In genomic region chr2:234463626-234464290, GRCh38 we compare ENCODE assay signal across 8 cellular contexts. TPM values are rescaled to one million over a fixed set of nuclear protein-coding genes. Genes with fewer than 3 reads are reported as not detected.
DNase-seq lines count a peak whose midpoint lies in the region; ATAC-seq lines count a peak whose summit lies in the region.

No MANE protein-coding gene starts in this region.

- H3K4me3 Mint-ChIP-seq in activated naive CD8-positive, alpha-beta T cell treated with anti-CD3 and anti-CD28 coated beads, Interleukin-2, amount 50 U/mL, for 24 hours = peak overlapping the region; percentile 66

- H3K27ac Mint-ChIP-seq in activated naive CD8-positive, alpha-beta T cell treated with anti-CD3 and anti-CD28 coated beads, Interleukin-2, amount 50 U/mL, for 24 hours = peak overlapping the region; percentile 76

- ATAC-seq in activated naive CD8-positive, alpha-beta T cell treated with anti-CD3 and anti-CD28 coated beads, Interleukin-2, amount 50 U/mL, for 24 hours = peak; percentile 78
- ATAC-seq in HG03196 (IDR thresholded peaks at IDR 0.05; ENCODE audit: unreplicated experiment) = no peak

- H3K36me3 Mint-ChIP-seq in activated naive CD8-positive, alpha-beta T cell treated with anti-CD3 and anti-CD28 coated beads, Interleukin-2, amount 50 U/mL, for 24 hours (ENCODE audit: low read depth) = no peaks in the 10 kb centered on the region

- H3K4me1 Mint-ChIP-seq in activated naive CD8-positive, alpha-beta T cell treated with anti-CD3 and anti-CD28 coated beads, Interleukin-2, amount 50 U/mL, for 24 hours = peaks cover 66% of the 10 kb centered on the region

- no peaks in the 10 kb centered on the region for H3K27me3 Mint-ChIP-seq in activated naive CD8-positive, alpha-beta T cell treated with anti-CD3 and anti-CD28 coated beads, Interleukin-2, amount 50 U/mL, for 24 hours

- intact Hi-C loops in posterior vena cava (cut with DNase I) = no loop called here

- H3K27ac ChIP-seq in caudate nucleus (ENCODE audit: low read depth, low read length) = no peak overlapping the region

- peak; percentile 88 for DNase-seq in M059J (ENCODE audit: low read depth)
- DNase-seq in T-helper 22 cell (ENCODE audit: low read depth) = peak; percentile 80
- peak; percentile 42 for DNase-seq in activated naive CD8-positive, alpha-beta T cell treated with anti-CD3 and anti-CD28 coated beads, Interleukin-2, amount 50 U/mL, for 24 hours
- peak; percentile 51 for DNase-seq in stimulated activated CD8-positive, alpha-beta memory T cell treated with anti-CD3 and anti-CD28 coated beads, Interleukin-12 subunit alpha, Interleukin-12 subunit beta, amount 100 ng/mL, for 1 hour (ENCODE audit: low read depth)
- no peak for DNase-seq in hypothalamus (lab: John Stamatoyannopoulos, UW)
- no peak for DNase-seq in caudate nucleus (lab: John Stamatoyannopoulos, UW)
- DNase-seq in posterior vena cava (ENCODE audit: low spot score) = no peak

- no peaks in the 10 kb centered on the region for H3K9me3 Mint-ChIP-seq in activated naive CD8-positive, alpha-beta T cell treated with anti-CD3 and anti-CD28 coated beads, Interleukin-2, amount 50 U/mL, for 24 hours

RNA-seq across cellular contexts. Expression of gene ARL4C, which starts 33.1 kb away (rescaled TPM):
- 48.1 and 65.8 TPM in 2 replicates for total RNA-seq in M059J (2014; rRNA removed; shearing (Covaris generic))
- total RNA-seq in posterior vena cava = 10 to 100 TPM; 12.5 to 13.0 TPM

Comparison
In these comparisons a context has a peak if more than half of its experiments do, and no peak if none do; other contexts are left out.
1. DNase-seq: peak in M059J (single experiment), T-helper 22 cell (single experiment), activated naive CD8-positive, alpha-beta T cell treated with anti-CD3 and anti-CD28 coated beads, Interleukin-2, amount 50 U/mL, for 24 hours (single experiment) and stimulated activated CD8-positive, alpha-beta memory T cell treated with anti-CD3 and anti-CD28 coated beads, Interleukin-12 subunit alpha, Interleukin-12 subunit beta, amount 100 ng/mL, for 1 hour (single experiment); none in hypothalamus (0 of 51), caudate nucleus (0 of 61) and posterior vena cava (single experiment).